8 cellular contexts compared by ENCODE assay signal in genomic region chr6:42050897-42051653, GRCh38. TPM values are rescaled to one million over a fixed set of nuclear protein-coding genes. Genes with fewer than 3 reads are reported as not detected.
A peak's percentile ranks its signal among the peaks of the same experiment; 100 is the strongest.
DNase-seq lines count a peak whose midpoint lies in the region; ATAC-seq and TF ChIP-seq lines count a peak whose summit lies in the region.

No MANE protein-coding gene starts in this region.

- H3K4me2 ChIP-seq in BLaER1 (peak overlapping the region; percentile 82), Loucy (ENCODE audit: low read depth, low read length, poor library complexity, severe bottlenecking) (peak overlapping the region; percentile 78)

- H3K4me3 Mint-ChIP-seq in nephron: peak overlapping the region; percentile 97 to 98 (median 97)

- peaks cover 49% of the 10 kb centered on the region for H3K36me3 ChIP-seq in BLaER1
- H3K36me3 ChIP-seq in Loucy (ENCODE audit: insufficient read depth, low read length): peaks cover 12% of the 10 kb centered on the region; the same call in 1 of the 2 replicates

- peaks cover 65% of the 10 kb centered on the region for H3K79me2 ChIP-seq in Loucy (ENCODE audit: insufficient read depth, low read length)

- TF ChIP-seq CTCF in Loucy (conservative IDR thresholded peaks at IDR 0.05; ENCODE audit: low read length) (no peak), dorsolateral prefrontal cortex (IDR thresholded peaks at IDR 0.05 in 54 of 56, conservative IDR thresholded peaks at IDR 0.05 in 2 of 56; ENCODE audit: low read depth in 1 of 56, partially characterized antibody in 56 of 56) (peak in 1 of 56 donors; percentile 7), nephron (IDR thresholded peaks at IDR 0.05; ENCODE audit: unreplicated experiment in 3 of 3) (no peak)

- peak overlapping the region; percentile 86 for H2AFZ ChIP-seq in Loucy (ENCODE audit: low read length)

- no peaks in the 10 kb centered on the region for H3K9me3 Mint-ChIP-seq in nephron

- DNase-seq in dorsolateral prefrontal cortex: no peak
- no peak for DNase-seq in D341Med (ENCODE audit: low spot score)
- DNase-seq in inferior parietal cortex (ENCODE audit: extremely low spot score): no peak

- H4K20me1 ChIP-seq in BLaER1 (peaks cover 28% of the 10 kb centered on the region; the same call in 1 of the 2 replicates), Loucy (ENCODE audit: insufficient read depth, low read length, poor library complexity, severe bottlenecking) (peaks cover 14% of the 10 kb centered on the region)

- no peaks in the 10 kb centered on the region for H3K9me3 ChIP-seq in BLaER1
- no peaks in the 10 kb centered on the region for H3K9me3 ChIP-seq in Loucy (ENCODE audit: insufficient read depth, low read depth, low read length)

- ATAC-seq in HG03565 (IDR thresholded peaks at IDR 0.05; ENCODE audit: unreplicated experiment) (no peak), GM21529 (IDR thresholded peaks at IDR 0.05; ENCODE audit: unreplicated experiment) (no peak)

- H3K27me3 ChIP-seq in BLaER1 (no peaks in the 10 kb centered on the region), Loucy (ENCODE audit: insufficient read depth, low read length, poor library complexity, severe bottlenecking) (no peaks in the 10 kb centered on the region), dorsolateral prefrontal cortex (no peaks in the 10 kb centered on the region)

- H3K4me1 Mint-ChIP-seq in nephron: peaks cover 34% of the 10 kb centered on the region

- H3K27ac ChIP-seq in BLaER1 (peak overlapping the region; percentile 94), dorsolateral prefrontal cortex (peak overlapping the region; percentile 59 to 100 (median 96))

- H3K4me1 ChIP-seq in BLaER1 (peaks cover 58% of the 10 kb centered on the region), Loucy (ENCODE audit: insufficient read depth, low read length, poor library complexity, severe bottlenecking) (peaks cover 51% of the 10 kb centered on the region)

- peak overlapping the region; percentile 88 for H3K9ac ChIP-seq in BLaER1
- peak overlapping the region; percentile 78 for H3K9ac ChIP-seq in Loucy (ENCODE audit: low read depth, low read length, poor library complexity, severe bottlenecking)

- H3K4me3 ChIP-seq in BLaER1 (peak overlapping the region; percentile 70), Loucy (ENCODE audit: low read length, poor library complexity, severe bottlenecking) (peak overlapping the region; percentile 90), dorsolateral prefrontal cortex (peak overlapping the region; percentile 46 to 95 (median 78))

- no peaks in the 10 kb centered on the region for H3K9me2 ChIP-seq in Loucy (replicated peaks; ENCODE audit: low read depth, low read length)

- H3K27me3 Mint-ChIP-seq in nephron (ENCODE audit: low read depth): peaks cover 5% of the 10 kb centered on the region

- peaks cover 32% of the 10 kb centered on the region for H3K36me3 Mint-ChIP-seq in nephron (ENCODE audit: low read depth)

- H3F3A ChIP-seq in Loucy (ENCODE audit: low read depth): peaks cover 6% of the 10 kb centered on the region; the same call in 1 of the 2 replicates

- intact Hi-C loops in dorsolateral prefrontal cortex (cut with DNase I): loop anchor here (1.0 to 2.0 kb wide), 3 partner anchors 264 to 317 kb away; partner anchors contain the start of genes TOMM6 (in 2 of the 2) and TFEB (in 1 of the 2)

- peak overlapping the region; percentile 98 to 100 (median 100) for H3K27ac Mint-ChIP-seq in nephron

RNA-seq across cellular contexts. Expression of gene TAF8, which starts 0.8 kb away (rescaled TPM):
- total RNA-seq in dorsolateral prefrontal cortex: 10 to 100 TPM; 17.7 to 55.8 (median 29.5) TPM
